8 cellular contexts compared by ENCODE assay signal in genomic region chr4:123505077-123505456, GRCh38.
A peak's percentile ranks its signal among the peaks of the same experiment; 100 is the strongest.
DNase-seq lines count a peak whose midpoint lies in the region; ATAC-seq and TF ChIP-seq lines count a peak whose summit lies in the region.

No MANE protein-coding gene starts in this region.

- H3K36me3 ChIP-seq in muscle layer of duodenum (ENCODE audit: control insufficient read depth in 1 of 2, insufficient read depth in 2 of 2, low read length in 2 of 2): no peaks in the 10 kb centered on the region
- H3K36me3 ChIP-seq in HAP-1 (replicated peaks): no peaks in the 10 kb centered on the region

- H3K27me3 ChIP-seq in muscle layer of duodenum (ENCODE audit: low read depth, low read length): no peaks in the 10 kb centered on the region
- no peaks in the 10 kb centered on the region for H3K27me3 ChIP-seq in HAP-1 (ENCODE audit: low read depth)

- peak overlapping the region; percentile 48; the same call in 1 of the 2 replicates for H3K4me3 ChIP-seq in GM12864 (ENCODE audit: low read depth, low read length)
- peak overlapping the region; percentile 67 to 70 for H3K4me3 ChIP-seq in muscle layer of duodenum (ENCODE audit: low read depth in 1 of 2, low read length in 2 of 2)
- no peak overlapping the region for H3K4me3 ChIP-seq in HAP-1

- ATAC-seq in GM21737 (IDR thresholded peaks at IDR 0.05; ENCODE audit: unreplicated experiment) (no peak), HG03039 (IDR thresholded peaks at IDR 0.05; ENCODE audit: unreplicated experiment) (no peak), GM18873 (IDR thresholded peaks at IDR 0.05; ENCODE audit: low FRiP score, unreplicated experiment) (no peak)

- H3K4me1 ChIP-seq in muscle layer of duodenum (ENCODE audit: control insufficient read depth in 1 of 2, insufficient read depth in 2 of 2, low read length in 2 of 2): peaks cover 0 to 5% of the 10 kb centered on the region in 2 donors
- H3K4me1 ChIP-seq in HAP-1: peaks cover 12% of the 10 kb centered on the region

- peak overlapping the region; percentile 49 for H3K27ac ChIP-seq in muscle layer of duodenum (ENCODE audit: low read length)

- in situ Hi-C loops in HAP-1 (cut with MboI; ENCODE audit: low sequenced_read_pairs): no loop called here

- no peak for DNase-seq in GM12864 (ENCODE audit: low read depth)
- peak; percentile 36 for DNase-seq in HuH-7 (ENCODE audit: low spot score)
- peak; percentile 49 for DNase-seq in dermis blood vessel endothelial cell
- no peak for DNase-seq in HAP-1 (ENCODE audit: low spot score in 2 of 2)

- TF ChIP-seq CTCF in GM12864 (IDR thresholded peaks at IDR 0.05; ENCODE audit: low read depth, low read length, missing control alignments): no peak

- H3K9me3 ChIP-seq in muscle layer of duodenum (ENCODE audit: control insufficient read depth in 1 of 2, low read length in 2 of 2): no peaks in the 10 kb centered on the region
- no peaks in the 10 kb centered on the region for H3K9me3 ChIP-seq in HAP-1

Comparison
In these comparisons a context has a peak if more than half of its experiments do, and no peak if none do; other contexts are left out.
1. DNase-seq: peak in HuH-7 (single experiment) and dermis blood vessel endothelial cell (single experiment); none in GM12864 (single experiment) and HAP-1 (0 of 2).